In genomic region chr22:19886605-19887250, GRCh38 we compare ENCODE assay signal across 8 cellular contexts. TPM values are rescaled to one million over a fixed set of nuclear protein-coding genes. Genes with fewer than 3 reads are reported as not detected.
DNase-seq lines count a peak whose midpoint lies in the region; ATAC-seq and FAIRE-seq lines count a peak whose summit lies in the region.

No MANE protein-coding gene starts in this region.

- peak; percentile 26 for DNase-seq in stimulated activated CD4-positive, alpha-beta T cell treated with anti-CD3 and anti-CD28 coated beads, Interleukin-2, amount 100 ng/mL, for 4 hours (ENCODE audit: low read depth)
- no peak for DNase-seq in stimulated activated CD4-positive, alpha-beta T cell treated with anti-CD3 and anti-CD28 coated beads, Interleukin-2, amount 100 ng/mL, for 48 hours
- DNase-seq in activated CD4-positive, alpha-beta T cell treated with anti-CD3 and anti-CD28 coated beads, Interleukin-2, amount 10 ng/mL, durations not matched to agents 24 days and 14 days, result peak; percentile 71
- peak; percentile 12 for DNase-seq in globus pallidus (ENCODE audit: low spot score)
- DNase-seq in urothelium cell line (ENCODE audit: low spot score), result no peak

- peaks cover 32% of the 10 kb centered on the region for H3K4me1 Mint-ChIP-seq in activated CD4-positive, alpha-beta T cell treated with anti-CD3 and anti-CD28 coated beads, Interleukin-2, amount 10 ng/mL, durations not matched to agents 24 days and 14 days

- intact Hi-C loops in activated CD4-positive, alpha-beta T cell treated with anti-CD3 and anti-CD28 coated beads, Interleukin-2, amount 10 ng/mL, durations not matched to agents 24 days and 14 days (cut with micrococcal nuclease), result no loop called here

- no peaks in the 10 kb centered on the region for H3K27me3 Mint-ChIP-seq in activated CD4-positive, alpha-beta T cell treated with anti-CD3 and anti-CD28 coated beads, Interleukin-2, amount 10 ng/mL, durations not matched to agents 24 days and 14 days

- peak overlapping the region; percentile 62 for H3K27ac Mint-ChIP-seq in activated CD4-positive, alpha-beta T cell treated with anti-CD3 and anti-CD28 coated beads, Interleukin-2, amount 10 ng/mL, durations not matched to agents 24 days and 14 days

- FAIRE-seq in urothelium cell line (lab: Jason Lieb, UNC), result peak; percentile 55

- peaks cover 3% of the 10 kb centered on the region for H3K36me3 Mint-ChIP-seq in activated CD4-positive, alpha-beta T cell treated with anti-CD3 and anti-CD28 coated beads, Interleukin-2, amount 10 ng/mL, durations not matched to agents 24 days and 14 days (ENCODE audit: low read depth)

- ATAC-seq in HG02798 (IDR thresholded peaks at IDR 0.05; ENCODE audit: poor library complexity, unreplicated experiment) (no peak), HG02642 (IDR thresholded peaks at IDR 0.05; ENCODE audit: poor library complexity, unreplicated experiment) (no peak), GM18907 (IDR thresholded peaks at IDR 0.05; ENCODE audit: unreplicated experiment) (no peak)

- no peak overlapping the region for H3K4me3 Mint-ChIP-seq in activated CD4-positive, alpha-beta T cell treated with anti-CD3 and anti-CD28 coated beads, Interleukin-2, amount 10 ng/mL, durations not matched to agents 24 days and 14 days

- no peaks in the 10 kb centered on the region for H3K9me3 Mint-ChIP-seq in activated CD4-positive, alpha-beta T cell treated with anti-CD3 and anti-CD28 coated beads, Interleukin-2, amount 10 ng/mL, durations not matched to agents 24 days and 14 days

RNA-seq across cellular contexts. Expression of gene GNB1L, which starts 32.1 kb away (rescaled TPM):
- total RNA-seq in activated CD4-positive, alpha-beta T cell treated with anti-CD3 and anti-CD28 coated beads, Interleukin-2, amount 10 ng/mL, durations not matched to agents 24 days and 14 days, result 21.1 and 21.4 TPM in 2 replicates

RNA-seq across cellular contexts. Expression of gene RTL10, which starts 32.1 kb away (rescaled TPM):
- total RNA-seq in activated CD4-positive, alpha-beta T cell treated with anti-CD3 and anti-CD28 coated beads, Interleukin-2, amount 10 ng/mL, durations not matched to agents 24 days and 14 days, result 20.0 and 23.4 TPM in 2 replicates

RNA-seq across cellular contexts. Expression of gene COMT, which starts 54.8 kb away (rescaled TPM):
- total RNA-seq in activated CD4-positive, alpha-beta T cell treated with anti-CD3 and anti-CD28 coated beads, Interleukin-2, amount 10 ng/mL, durations not matched to agents 24 days and 14 days, result 104 and 110 TPM in 2 replicates

RNA-seq across cellular contexts. Expression of gene TXNRD2, which starts 54.9 kb away (rescaled TPM):
- 18.4 and 23.5 TPM in 2 replicates for total RNA-seq in activated CD4-positive, alpha-beta T cell treated with anti-CD3 and anti-CD28 coated beads, Interleukin-2, amount 10 ng/mL, durations not matched to agents 24 days and 14 days

Comparison
In these comparisons a context has a peak if more than half of its experiments do, and no peak if none do; other contexts are left out.
1. DNase-seq: peak in stimulated activated CD4-positive, alpha-beta T cell treated with anti-CD3 and anti-CD28 coated beads, Interleukin-2, amount 100 ng/mL, for 4 hours (single experiment), activated CD4-positive, alpha-beta T cell treated with anti-CD3 and anti-CD28 coated beads, Interleukin-2, amount 10 ng/mL, durations not matched to agents 24 days and 14 days (single experiment) and globus pallidus (single experiment); none in stimulated activated CD4-positive, alpha-beta T cell treated with anti-CD3 and anti-CD28 coated beads, Interleukin-2, amount 100 ng/mL, for 48 hours (0 of 2) and urothelium cell line (single experiment).